24 cellular contexts compared by ENCODE assay signal in the genomic region with DNA sequence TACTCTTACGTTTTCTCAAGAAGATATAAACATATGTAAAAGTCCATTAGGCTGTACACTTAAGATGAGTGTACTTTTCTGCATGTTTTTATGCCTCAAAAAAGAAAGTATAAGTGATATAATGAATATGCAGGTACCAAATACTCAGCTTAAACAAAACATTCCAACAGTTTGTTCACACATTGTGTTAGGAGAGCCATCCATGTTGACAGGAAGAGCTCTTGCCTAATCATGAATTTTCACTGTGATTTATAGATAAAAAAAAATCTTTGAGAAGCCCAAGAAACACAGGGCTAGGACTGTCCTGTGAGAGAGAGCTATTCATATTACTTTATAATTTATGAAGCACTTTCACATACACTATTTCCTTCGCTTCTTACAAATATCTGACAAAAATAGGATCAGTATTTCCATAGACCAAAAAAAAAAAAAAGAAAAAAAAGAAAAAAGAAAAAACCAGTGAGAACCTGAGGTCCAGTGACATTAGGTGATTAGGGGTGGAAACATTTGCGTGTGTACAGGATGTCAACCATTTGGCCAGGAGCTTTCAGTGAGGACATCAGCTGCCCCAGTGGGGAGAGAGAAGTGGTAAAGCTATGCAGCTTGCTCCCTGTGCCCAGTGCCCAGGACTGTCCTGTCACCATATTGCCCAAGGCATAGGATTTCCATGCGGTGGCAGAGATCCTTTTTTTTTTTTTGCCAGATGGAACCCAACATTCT. TPM values are rescaled to one million over a fixed set of nuclear protein-coding genes. Genes with fewer than 3 reads are reported as not detected.
DNase-seq lines count a peak whose midpoint lies in the region; ATAC-seq, FAIRE-seq and TF ChIP-seq lines count a peak whose summit lies in the region.
"Had no signal": no experiment of that assay in that cellular context is flagged by ENCODE, and none has a peak within 500 bp of the region (broad histone marks: within the 10 kb centered on the region; RNA-seq: fewer than 3 reads in every experiment).

No MANE protein-coding gene starts in this region.

- no peaks in the 10 kb centered on the region for H3K27me3 ChIP-seq in endothelial cell of umbilical vein (ENCODE audit: control insufficient read depth in 2 of 2, insufficient read depth in 2 of 2, low read length in 2 of 2)
- H3K27me3 ChIP-seq in psoas muscle (ENCODE audit: insufficient read depth in 3 of 3, low read length in 2 of 3): no peaks in the 10 kb centered on the region
- H3K27me3 ChIP-seq in effector memory CD4-positive, alpha-beta T cell (replicated peaks; ENCODE audit: control insufficient read depth, insufficient read depth, low read length, poor library complexity, severe bottlenecking): no peaks in the 10 kb centered on the region
- H3K27me3 ChIP-seq: BE2C; BLaER1 treated with 17β-estradiol and CSF1 and Interleukin-3, amounts not matched to agents 10 nM and 100 nM had no signal

- CTCF ChIA-PET in endothelial cell of umbilical vein (lab: Charles Lee): interaction anchor here (0.6 to 2.0 kb wide), 2 partner anchors 10 to 116 kb away, joined by 3 to 5 read pairs; no protein-coding TSS in a partner anchor

- ATAC-seq in psoas muscle: no peak
- ATAC-seq: GM12878 had no signal

- H3K9me1 ChIP-seq in endothelial cell of umbilical vein (replicated peaks; ENCODE audit: control insufficient read depth, extremely low read depth, insufficient read depth, low read length): no peaks in the 10 kb centered on the region

- no peaks in the 10 kb centered on the region for H3K79me2 ChIP-seq in endothelial cell of umbilical vein (ENCODE audit: control insufficient read depth, insufficient read depth, low read length)

- no peak overlapping the region for H3K27ac ChIP-seq in endothelial cell of umbilical vein (ENCODE audit: insufficient read depth, low read depth, low read length)
- H3K27ac ChIP-seq in psoas muscle: no peak overlapping the region
- no peak overlapping the region for H3K27ac ChIP-seq in effector memory CD4-positive, alpha-beta T cell (ENCODE audit: insufficient read depth, low read length, poor library complexity, severe bottlenecking)
- H3K27ac ChIP-seq: 22Rv1; BLaER1 treated with 17β-estradiol and CSF1 and Interleukin-3, amounts not matched to agents 10 nM and 100 nM; GM23248 had no signal

- no peaks in the 10 kb centered on the region for H4K20me1 ChIP-seq in endothelial cell of umbilical vein (replicated peaks; ENCODE audit: control insufficient read depth, extremely low read depth, insufficient read depth, low read length)
- H4K20me1 ChIP-seq: BLaER1 treated with 17β-estradiol and CSF1 and Interleukin-3, amounts not matched to agents 10 nM and 100 nM had no signal

- intact Hi-C loops in endothelial cell of umbilical vein (cut with micrococcal nuclease): no loop called here
- intact Hi-C loops in psoas muscle (cut with DNase I): no loop called here

- POLR2A ChIA-PET in endothelial cell of umbilical vein (lab: Charles Lee): no interaction called here

- 88 to 97% (median 92%) methylated on average over 4 of the region's 4 CpGs for WGBS in psoas muscle, 3 donors

- dilution Hi-C loops in endothelial cell of umbilical vein (cut with MboI; ENCODE audit: extremely low pct_ligation_motif_present, low sequenced_read_pairs): no loop called here

- TF ChIP-seq CTCF in AG10803 (conservative IDR thresholded peaks at IDR 0.05; ENCODE audit: low read length) (no peak), endothelial cell of umbilical vein (IDR thresholded peaks at IDR 0.05; ENCODE audit: extremely low read depth in 1 of 2, insufficient read depth in 1 of 2, low read depth in 1 of 2, low read length in 2 of 2) (no peak), psoas muscle (IDR thresholded peaks at IDR 0.05) (no peak)

- no peak for TF ChIP-seq POLR2A in endothelial cell of umbilical vein (IDR thresholded peaks at IDR 0.05; ENCODE audit: low read depth, low read length)

- H2AFZ ChIP-seq in endothelial cell of umbilical vein (ENCODE audit: low read depth, low read length): no peak overlapping the region
- H2AFZ ChIP-seq: GM23248 had no signal

- no peak overlapping the region for H3K4me3 ChIP-seq in AG10803 (ENCODE audit: low read length)
- no peak overlapping the region for H3K4me3 ChIP-seq in endothelial cell of umbilical vein (replicated peaks in 1 of 3; ENCODE audit: insufficient read depth in 1 of 3, low read depth in 1 of 3, low read length in 3 of 3)
- H3K4me3 ChIP-seq in psoas muscle: no peak overlapping the region
- H3K4me3 ChIP-seq in effector memory CD4-positive, alpha-beta T cell (ENCODE audit: insufficient read depth, low read depth, low read length, poor library complexity, severe bottlenecking): no peak overlapping the region
- H3K4me3 ChIP-seq: BLaER1 treated with 17β-estradiol and CSF1 and Interleukin-3, amounts not matched to agents 10 nM and 100 nM; GM12878; GM23248 had no signal

- H3K9me3 ChIP-seq in endothelial cell of umbilical vein (replicated peaks; ENCODE audit: control insufficient read depth, insufficient read depth, low read length) (no peaks in the 10 kb centered on the region), psoas muscle (no peaks in the 10 kb centered on the region)
- H3K9me3 ChIP-seq in effector memory CD4-positive, alpha-beta T cell (ENCODE audit: control insufficient read depth, low read length): no peaks in the 10 kb centered on the region
- H3K9me3 ChIP-seq: BE2C; BLaER1 treated with 17β-estradiol and CSF1 and Interleukin-3, amounts not matched to agents 10 nM and 100 nM had no signal

- H3K4me1 ChIP-seq in endothelial cell of umbilical vein (ENCODE audit: control insufficient read depth, extremely low read depth, insufficient read depth, low read length): peaks cover 3% of the 10 kb centered on the region
- H3K4me1 ChIP-seq in psoas muscle: no peaks in the 10 kb centered on the region
- H3K4me1 ChIP-seq in effector memory CD4-positive, alpha-beta T cell (ENCODE audit: control insufficient read depth, insufficient read depth, low read length, poor library complexity, severe bottlenecking): no peaks in the 10 kb centered on the region
- H3K4me1 ChIP-seq: BE2C; BLaER1 treated with 17β-estradiol and CSF1 and Interleukin-3, amounts not matched to agents 10 nM and 100 nM had no signal

- no peak for FAIRE-seq in endothelial cell of umbilical vein (lab: Jason Lieb, UNC)
- FAIRE-seq: A204.1, D721Med, GM12878, GM19239, H1 had no signal

- H3K36me3 ChIP-seq in endothelial cell of umbilical vein (ENCODE audit: control insufficient read depth in 2 of 2, extremely low read depth in 1 of 2, insufficient read depth in 2 of 2, low read length in 2 of 2) (peaks cover 2 to 16% of the 10 kb centered on the region in 2 experiments), psoas muscle (ENCODE audit: insufficient read depth in 1 of 2, low read depth in 1 of 2) (no peaks in the 10 kb centered on the region)
- no peaks in the 10 kb centered on the region for H3K36me3 ChIP-seq in effector memory CD4-positive, alpha-beta T cell (ENCODE audit: control insufficient read depth, insufficient read depth, low read length)
- H3K36me3 ChIP-seq: BE2C had no signal

- H3K4me2 ChIP-seq in endothelial cell of umbilical vein (ENCODE audit: insufficient read depth, low read length): no peak overlapping the region
- H3K4me2 ChIP-seq: BLaER1 treated with 17β-estradiol and CSF1 and Interleukin-3, amounts not matched to agents 10 nM and 100 nM had no signal

- no peak overlapping the region for H3K9ac ChIP-seq in endothelial cell of umbilical vein (replicated peaks; ENCODE audit: extremely low read depth, insufficient read depth, low read length)
- H3K9ac ChIP-seq: BLaER1 treated with 17β-estradiol and CSF1 and Interleukin-3, amounts not matched to agents 10 nM and 100 nM; GM23248 had no signal

- peak; percentile 9 for DNase-seq in AG10803 (ENCODE audit: low read depth)
- peak; percentile 14 for DNase-seq in endothelial cell of umbilical vein (ENCODE audit: low read depth, low spot score)
- peak; percentile 23 for DNase-seq in iris pigment epithelial cell (ENCODE audit: low read depth)
- no peak for DNase-seq in psoas muscle
- DNase-seq in effector memory CD4-positive, alpha-beta T cell: no peak
- DNase-seq in NCI-H128 (lab: John Stamatoyannopoulos, UW; ENCODE audit: unreplicated experiment): no peak
- DNase-seq: AML-193; BE2C; CD4-positive, alpha-beta T cell; CD8-positive, alpha-beta memory T cell; DMS 273 treated with DMSO at 0.1 percent for 48 hours; DMS79; EL; GDM1; GM23248; H7; HCEC 1CT had no signal

- BruUV-seq in endothelial cell of umbilical vein (replicated peaks; lab: Mats Ljungman, UMichigan): no TSS peak

TF ChIP-seq in endothelial cell of umbilical vein, 7 proteins besides CTCF, POLR2A, EP300 and RAD21:
- TF ChIP-seq EZH2 (IDR thresholded peaks at IDR 0.05; ENCODE audit: borderline replicate concordance, low read depth, low read length, severe bottlenecking) (no peak), MAX (IDR thresholded peaks at IDR 0.05; ENCODE audit: insufficient read depth, insufficient read length) (no peak), FOS (IDR thresholded peaks at IDR 0.05; ENCODE audit: borderline replicate concordance, insufficient read depth, low read length) (no peak), MYC (IDR thresholded peaks at IDR 0.05; ENCODE audit: low read depth, low read length) (no peak), POLR2AphosphoS5 (IDR thresholded peaks at IDR 0.05; ENCODE audit: insufficient read depth, low read depth, low read length) (no peak), JUN (IDR thresholded peaks at IDR 0.05; ENCODE audit: borderline replicate concordance, insufficient read depth, insufficient read length, low read depth) (no peak), GATA2 (IDR thresholded peaks at IDR 0.05; ENCODE audit: insufficient read depth, insufficient read length, low read depth, low read length) (no peak)
TF ChIP-seq in endothelial cell of umbilical vein: peak in this region for 0.

RNA-seq across cellular contexts. Expression of gene BUB1, which starts 38.7 kb away (rescaled TPM):
- total RNA-seq in endothelial cell of umbilical vein (54.1 and 66.4 TPM in 2 replicates), psoas muscle (under 1 TPM; 0.06 to 0.69 (median 0.14) TPM)
- polyA plus RNA-seq in endothelial cell of umbilical vein (11.5 and 16.1 TPM in 2 replicates), psoas muscle (under 1 TPM; 0.07 to 0.27 (median 0.22) TPM)
- polyA plus RNA-seq in endothelial cell of umbilical vein (2011; cell fraction: cytosol; rRNA removed): 23.0 and 25.5 TPM in 2 replicates
- polyA plus RNA-seq in endothelial cell of umbilical vein (2011; cell fraction: nucleus; rRNA removed): 40.5 and 58.0 TPM in 2 replicates
- polyA plus RNA-seq in endothelial cell of umbilical vein (2012): 14.9 and 39.5 TPM in 2 replicates
- polyA minus RNA-seq in endothelial cell of umbilical vein: 28.0 and 35.8 TPM in 2 replicates
- 29.7 TPM for polyA minus RNA-seq in endothelial cell of umbilical vein (2011; cell fraction: cytosol; rRNA and poly(A)+ RNA removed)
- polyA minus RNA-seq in endothelial cell of umbilical vein (2011; cell fraction: nucleus; rRNA and poly(A)+ RNA removed): 42.0 and 61.6 TPM in 2 replicates

Comparison
In these comparisons a context has a peak if more than half of its experiments do, and no peak if none do; other contexts are left out.
1. DNase-seq: peak in AG10803 (single experiment), endothelial cell of umbilical vein (single experiment) and iris pigment epithelial cell (single experiment); none in psoas muscle (0 of 2), effector memory CD4-positive, alpha-beta T cell (0 of 3) and NCI-H128 (single experiment).
2. RNA of gene BUB1, which starts 38.7 kb away (total RNA-seq): 54.1 to 66.4 TPM in endothelial cell of umbilical vein; 0.06 to 0.69 TPM in psoas muscle; every median in the first group is over 10 times any median in the second.